In the genomic region with DNA sequence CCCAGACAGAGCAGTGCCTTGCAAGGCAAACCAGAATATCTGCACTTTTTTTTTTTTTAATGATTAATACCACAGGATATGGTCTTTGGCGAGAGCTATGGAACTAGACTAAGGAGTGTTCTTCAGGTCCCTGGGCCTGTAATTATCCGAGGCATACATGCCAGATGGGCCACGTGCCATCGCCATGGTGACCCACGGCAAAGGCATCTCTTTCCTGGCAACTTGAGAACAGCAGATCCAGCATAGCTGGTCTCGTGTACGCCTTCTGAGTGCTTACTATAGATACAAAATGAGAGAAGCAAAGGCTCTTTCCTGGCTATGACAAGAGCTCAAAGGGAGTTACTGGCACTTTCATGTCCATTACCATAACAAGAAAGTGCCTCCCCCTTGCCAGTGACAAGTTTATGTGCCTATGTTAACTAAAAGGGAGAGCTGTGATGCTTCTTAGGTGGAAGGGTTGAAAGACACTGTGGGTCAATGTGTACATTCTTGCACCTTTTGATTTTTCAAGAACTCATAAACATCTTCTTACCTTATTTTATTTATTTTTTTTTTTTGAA, we compare ENCODE assay signal across 1 cellular context.
A peak's percentile ranks its signal among the peaks of the same experiment; 100 is the strongest.
TF ChIP-seq lines count a peak whose summit lies in the region.

No MANE protein-coding gene starts in this region.

TF ChIP-seq in IMR-90, 13 proteins besides CTCF, POLR2A, EP300 and RAD21:
- TF ChIP-seq MAZ (IDR thresholded peaks at IDR 0.05; ENCODE audit: borderline replicate concordance, low read depth, low read length) (no peak), MXI1 (IDR thresholded peaks at IDR 0.05; ENCODE audit: borderline replicate concordance, low read depth, low read length) (no peak), BHLHE40 (IDR thresholded peaks at IDR 0.05; ENCODE audit: low read depth, low read length) (peak; percentile 8; the same call in 1 of the 2 replicates), CEBPB (IDR thresholded peaks at IDR 0.05; ENCODE audit: low read depth, low read length) (no peak)
- TF ChIP-seq, protein P1, sequence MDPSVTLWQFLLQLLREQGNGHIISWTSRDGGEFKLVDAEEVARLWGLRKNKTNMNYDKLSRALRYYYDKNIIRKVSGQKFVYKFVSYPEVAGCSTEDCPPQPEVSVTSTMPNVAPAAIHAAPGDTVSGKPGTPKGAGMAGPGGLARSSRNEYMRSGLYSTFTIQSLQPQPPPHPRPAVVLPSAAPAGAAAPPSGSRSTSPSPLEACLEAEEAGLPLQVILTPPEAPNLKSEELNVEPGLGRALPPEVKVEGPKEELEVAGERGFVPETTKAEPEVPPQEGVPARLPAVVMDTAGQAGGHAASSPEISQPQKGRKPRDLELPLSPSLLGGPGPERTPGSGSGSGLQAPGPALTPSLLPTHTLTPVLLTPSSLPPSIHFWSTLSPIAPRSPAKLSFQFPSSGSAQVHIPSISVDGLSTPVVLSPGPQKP (IDR thresholded peaks at IDR 0.05; ENCODE audit: borderline replicate concordance, low read depth, low read length) = no peak
- TF ChIP-seq, protein P2, sequence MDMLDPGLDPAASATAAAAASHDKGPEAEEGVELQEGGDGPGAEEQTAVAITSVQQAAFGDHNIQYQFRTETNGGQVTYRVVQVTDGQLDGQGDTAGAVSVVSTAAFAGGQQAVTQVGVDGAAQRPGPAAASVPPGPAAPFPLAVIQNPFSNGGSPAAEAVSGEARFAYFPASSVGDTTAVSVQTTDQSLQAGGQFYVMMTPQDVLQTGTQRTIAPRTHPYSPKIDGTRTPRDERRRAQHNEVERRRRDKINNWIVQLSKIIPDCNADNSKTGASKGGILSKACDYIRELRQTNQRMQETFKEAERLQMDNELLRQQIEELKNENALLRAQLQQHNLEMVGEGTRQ (IDR thresholded peaks at IDR 0.05; ENCODE audit: low read depth, low read length) = peak; percentile 68; the same call in 1 of the 2 replicates
